Comparison of ENCODE assay signal across 11 cellular contexts in genomic region chr6:159116343-159116742, GRCh38.
DNase-seq lines count a peak whose midpoint lies in the region; ATAC-seq and TF ChIP-seq lines count a peak whose summit lies in the region.
"Had no signal": no experiment of that assay in that cellular context is flagged by ENCODE, and none has a peak within 500 bp of the region (broad histone marks: within the 10 kb centered on the region; RNA-seq: fewer than 3 reads in every experiment).

No MANE protein-coding gene starts in this region.

- no peak for TF ChIP-seq POLR2A in NB4 (IDR thresholded peaks at IDR 0.05; ENCODE audit: extremely low read depth, insufficient read length)

- H3K4me3 Mint-ChIP-seq in stimulated activated naive CD8-positive, alpha-beta T cell treated with anti-CD3 and anti-CD28 coated beads, Interleukin-15, amount 100 ng/mL, for 72 hours: no peak overlapping the region

- H3K27ac Mint-ChIP-seq in stimulated activated naive CD8-positive, alpha-beta T cell treated with anti-CD3 and anti-CD28 coated beads, Interleukin-15, amount 100 ng/mL, for 72 hours: no peak overlapping the region

- no peak for TF ChIP-seq CTCF in NB4 (IDR thresholded peaks at IDR 0.05; ENCODE audit: low read depth, low read length)

- no peak overlapping the region for H3K4me3 ChIP-seq in NB4 (ENCODE audit: low read depth, low read length)
- H3K4me3 ChIP-seq: sigmoid colon had no signal

- H3K4me1 Mint-ChIP-seq in stimulated activated naive CD8-positive, alpha-beta T cell treated with anti-CD3 and anti-CD28 coated beads, Interleukin-15, amount 100 ng/mL, for 72 hours: peaks cover 5% of the 10 kb centered on the region

- DNase-seq in NB4 (ENCODE audit: low read depth) (peak; percentile 58), pons (ENCODE audit: low spot score) (peak; percentile 62), Kasumi-1 (lab: John Stamatoyannopoulos, UW) (no peak), NCI-H524 treated with DMSO at 0.1 percent for 48 hours (lab: John Stamatoyannopoulos, UW) (no peak), NCI-H345 (lab: John Stamatoyannopoulos, UW) (no peak)
- no peak for DNase-seq in stimulated activated naive CD8-positive, alpha-beta T cell treated with anti-CD3 and anti-CD28 coated beads, Interleukin-15, amount 100 ng/mL, for 72 hours
- DNase-seq: DND-41; stimulated activated naive CD8-positive, alpha-beta T cell treated with anti-CD3 and anti-CD28 coated beads, Interleukin-15, Interleukin-2, amounts not matched to agents 100 U/mL and 50 U/mL, for 24 hours had no signal

- ATAC-seq in GM18868 (IDR thresholded peaks at IDR 0.05; ENCODE audit: unreplicated experiment) (peak; percentile 86), HG02588 (IDR thresholded peaks at IDR 0.05; ENCODE audit: unreplicated experiment) (peak; percentile 54)
- ATAC-seq in stimulated activated naive CD8-positive, alpha-beta T cell treated with anti-CD3 and anti-CD28 coated beads, Interleukin-15, amount 100 ng/mL, for 72 hours: no peak
- ATAC-seq: stimulated activated naive CD8-positive, alpha-beta T cell treated with anti-CD3 and anti-CD28 coated beads, Interleukin-15, Interleukin-2, amounts not matched to agents 100 U/mL and 50 U/mL, for 24 hours had no signal

- H3K27me3 Mint-ChIP-seq in stimulated activated naive CD8-positive, alpha-beta T cell treated with anti-CD3 and anti-CD28 coated beads, Interleukin-15, amount 100 ng/mL, for 72 hours: no peaks in the 10 kb centered on the region

- H3K9me3 Mint-ChIP-seq in stimulated activated naive CD8-positive, alpha-beta T cell treated with anti-CD3 and anti-CD28 coated beads, Interleukin-15, amount 100 ng/mL, for 72 hours: peaks cover 0 to 5% of the 10 kb centered on the region in 2 donors

Comparison
In these comparisons a context has a peak if more than half of its experiments do, and no peak if none do; other contexts are left out.
1. DNase-seq: peak in NB4 (single experiment) and pons (single experiment); none in stimulated activated naive CD8-positive, alpha-beta T cell treated with anti-CD3 and anti-CD28 coated beads, Interleukin-15, amount 100 ng/mL, for 72 hours (0 of 2), Kasumi-1 (0 of 2), NCI-H524 treated with DMSO at 0.1 percent for 48 hours (single experiment) and NCI-H345 (single experiment).